In the genomic region with DNA sequence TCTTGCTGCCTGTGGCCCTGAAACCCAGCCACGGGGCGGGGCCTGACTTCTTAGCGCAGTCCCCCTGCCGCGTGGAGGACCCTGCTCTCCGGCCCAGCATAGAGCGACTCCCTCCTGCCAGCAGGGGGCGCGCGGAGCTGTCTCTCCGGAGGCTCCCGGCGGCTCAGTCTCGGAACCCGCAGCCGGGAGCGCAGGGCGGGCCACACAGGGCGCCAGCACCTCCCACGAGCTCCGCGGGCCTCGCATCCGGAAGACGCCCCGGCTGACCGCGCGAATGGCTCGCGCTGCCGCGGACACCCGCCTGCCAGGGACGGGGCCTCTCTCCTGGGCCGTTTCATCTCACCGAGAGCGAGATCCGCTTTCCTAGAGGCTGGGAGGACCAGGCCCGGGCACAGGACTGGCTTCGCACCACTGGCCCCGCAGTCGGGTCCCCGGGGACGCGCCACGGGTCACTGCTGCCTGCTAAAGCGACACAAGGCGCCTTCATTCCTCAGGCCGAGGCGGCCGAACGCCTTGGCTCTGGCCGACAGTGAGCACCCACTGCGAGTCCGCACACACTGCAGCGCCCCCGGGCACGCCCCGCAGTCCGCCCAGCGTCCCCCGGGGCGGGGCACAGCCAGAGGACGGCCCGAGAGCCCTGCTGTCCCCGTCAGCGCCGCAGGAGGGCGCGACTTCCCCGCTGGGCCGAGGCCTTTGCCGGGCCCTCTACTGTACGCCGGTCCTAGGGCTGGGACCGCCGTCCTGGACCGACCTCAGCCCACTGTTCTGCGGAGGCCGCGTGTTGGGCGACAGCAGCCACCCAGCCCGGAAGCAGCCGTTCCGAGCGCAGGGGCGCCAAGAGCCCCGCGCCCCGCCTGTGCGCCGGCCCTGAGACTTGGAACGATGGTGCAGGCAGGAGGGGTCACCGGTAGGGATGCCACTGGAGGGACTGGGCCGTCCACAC, we compare ENCODE assay signal across 8 cellular contexts. TPM values are rescaled to one million over a fixed set of nuclear protein-coding genes. Genes with fewer than 3 reads are reported as not detected.
DNase-seq lines count a peak whose midpoint lies in the region; ATAC-seq and TF ChIP-seq lines count a peak whose summit lies in the region.

No MANE protein-coding gene starts in this region.

- ATAC-seq in GM21717 (IDR thresholded peaks at IDR 0.05; ENCODE audit: unreplicated experiment), result peak; percentile 95
- ATAC-seq in stimulated activated naive CD8-positive, alpha-beta T cell treated with anti-CD3 and anti-CD28 coated beads, Interleukin-15, amount 100 ng/mL, for 72 hours, result peak; percentile 94

- intact Hi-C loops in activated T-helper 2 cell treated with anti-CD3 and anti-CD28 coated beads, Interferon-gamma antibody, Interleukin-2, Interleukin-4, amounts not matched to agents 10 μg/mL and 5 μg/mL and 100 μg/mL, durations not matched to agents 14 hours and 24 hours and 36 hours (cut with micrococcal nuclease), result loop anchor here (1.0 to 5.0 kb wide), 4 partner anchors 27 to 123 kb away; partner anchors contain the start of gene GPR148

- DNase-seq in EH (ENCODE audit: low read depth), result peak; percentile 87
- DNase-seq in Jurkat, Clone E6-1 (ENCODE audit: low read depth, low spot score), result peak; percentile 68
- DNase-seq in RKO (ENCODE audit: low spot score), result peak; percentile 82
- peak; percentile 86 for DNase-seq in activated T-helper 2 cell treated with anti-CD3 and anti-CD28 coated beads, Interferon-gamma antibody, Interleukin-2, Interleukin-4, amounts not matched to agents 10 μg/mL and 5 μg/mL and 100 μg/mL, durations not matched to agents 14 hours and 24 hours and 36 hours (ENCODE audit: low spot score)
- DNase-seq in fibroblast of the conjunctiva (ENCODE audit: low read depth), result peak; percentile 69
- DNase-seq in neural crest cell (ENCODE audit: low read depth, low spot score), result peak; percentile 98
- peak; percentile 91 to 93 for DNase-seq in stimulated activated naive CD8-positive, alpha-beta T cell treated with anti-CD3 and anti-CD28 coated beads, Interleukin-15, amount 100 ng/mL, for 72 hours

- H3K9me3 Mint-ChIP-seq in activated T-helper 2 cell treated with anti-CD3 and anti-CD28 coated beads, Interferon-gamma antibody, Interleukin-2, Interleukin-4, amounts not matched to agents 10 μg/mL and 5 μg/mL and 100 μg/mL, durations not matched to agents 14 hours and 24 hours and 36 hours, result no peaks in the 10 kb centered on the region
- no peaks in the 10 kb centered on the region for H3K9me3 Mint-ChIP-seq in neural crest cell
- no peaks in the 10 kb centered on the region for H3K9me3 Mint-ChIP-seq in stimulated activated naive CD8-positive, alpha-beta T cell treated with anti-CD3 and anti-CD28 coated beads, Interleukin-15, amount 100 ng/mL, for 72 hours

- no peak overlapping the region for H3K27ac Mint-ChIP-seq in activated T-helper 2 cell treated with anti-CD3 and anti-CD28 coated beads, Interferon-gamma antibody, Interleukin-2, Interleukin-4, amounts not matched to agents 10 μg/mL and 5 μg/mL and 100 μg/mL, durations not matched to agents 14 hours and 24 hours and 36 hours
- no peak overlapping the region for H3K27ac Mint-ChIP-seq in neural crest cell (ENCODE audit: unreplicated experiment)
- H3K27ac Mint-ChIP-seq in stimulated activated naive CD8-positive, alpha-beta T cell treated with anti-CD3 and anti-CD28 coated beads, Interleukin-15, amount 100 ng/mL, for 72 hours, result peak overlapping the region in 1 of 2 donors; percentile 52

- no peaks in the 10 kb centered on the region for H3K4me1 Mint-ChIP-seq in activated T-helper 2 cell treated with anti-CD3 and anti-CD28 coated beads, Interferon-gamma antibody, Interleukin-2, Interleukin-4, amounts not matched to agents 10 μg/mL and 5 μg/mL and 100 μg/mL, durations not matched to agents 14 hours and 24 hours and 36 hours (ENCODE audit: low read depth)
- peaks cover 26% of the 10 kb centered on the region for H3K4me1 Mint-ChIP-seq in neural crest cell
- H3K4me1 Mint-ChIP-seq in stimulated activated naive CD8-positive, alpha-beta T cell treated with anti-CD3 and anti-CD28 coated beads, Interleukin-15, amount 100 ng/mL, for 72 hours, result peaks cover 11% of the 10 kb centered on the region

- H3K4me3 ChIP-seq in Jurkat, Clone E6-1 (ENCODE audit: low read length), result peak overlapping the region; percentile 68

- no peaks in the 10 kb centered on the region for H3K36me3 Mint-ChIP-seq in activated T-helper 2 cell treated with anti-CD3 and anti-CD28 coated beads, Interferon-gamma antibody, Interleukin-2, Interleukin-4, amounts not matched to agents 10 μg/mL and 5 μg/mL and 100 μg/mL, durations not matched to agents 14 hours and 24 hours and 36 hours (ENCODE audit: low read depth)
- no peaks in the 10 kb centered on the region for H3K36me3 Mint-ChIP-seq in neural crest cell (ENCODE audit: low read depth)

- peaks cover 13% of the 10 kb centered on the region for H3K27me3 Mint-ChIP-seq in activated T-helper 2 cell treated with anti-CD3 and anti-CD28 coated beads, Interferon-gamma antibody, Interleukin-2, Interleukin-4, amounts not matched to agents 10 μg/mL and 5 μg/mL and 100 μg/mL, durations not matched to agents 14 hours and 24 hours and 36 hours (ENCODE audit: low read depth)
- peaks cover 5% of the 10 kb centered on the region for H3K27me3 Mint-ChIP-seq in neural crest cell (ENCODE audit: low read depth)
- peaks cover 11% of the 10 kb centered on the region for H3K27me3 Mint-ChIP-seq in stimulated activated naive CD8-positive, alpha-beta T cell treated with anti-CD3 and anti-CD28 coated beads, Interleukin-15, amount 100 ng/mL, for 72 hours

- TF ChIP-seq CTCF in neural crest cell (conservative IDR thresholded peaks at IDR 0.05), result peak; percentile 78

- peak overlapping the region; percentile 58 for H3K4me3 Mint-ChIP-seq in activated T-helper 2 cell treated with anti-CD3 and anti-CD28 coated beads, Interferon-gamma antibody, Interleukin-2, Interleukin-4, amounts not matched to agents 10 μg/mL and 5 μg/mL and 100 μg/mL, durations not matched to agents 14 hours and 24 hours and 36 hours (ENCODE audit: low read depth)
- H3K4me3 Mint-ChIP-seq in neural crest cell, result peak overlapping the region; percentile 70
- peak overlapping the region; percentile 72 to 74 for H3K4me3 Mint-ChIP-seq in stimulated activated naive CD8-positive, alpha-beta T cell treated with anti-CD3 and anti-CD28 coated beads, Interleukin-15, amount 100 ng/mL, for 72 hours

RNA-seq across cellular contexts. Expression of gene ARHGEF4, which starts 39.0 kb away (rescaled TPM):
- polyA plus RNA-seq in Jurkat, Clone E6-1 (2012; ENCODE audit: insufficient read depth, insufficient read length), result 2.9 TPM
- 0.11 and 0.30 TPM in 2 replicates for total RNA-seq in activated T-helper 2 cell treated with anti-CD3 and anti-CD28 coated beads, Interferon-gamma antibody, Interleukin-2, Interleukin-4, amounts not matched to agents 10 μg/mL and 5 μg/mL and 100 μg/mL, durations not matched to agents 14 hours and 24 hours and 36 hours
- total RNA-seq in neural crest cell, result 20.0 and 22.1 TPM in 2 replicates

RNA-seq across cellular contexts. Expression of gene AMER3, which starts 42.4 kb away (rescaled TPM):
- not detected for polyA plus RNA-seq in Jurkat, Clone E6-1 (2012; ENCODE audit: insufficient read depth, insufficient read length)
- total RNA-seq in activated T-helper 2 cell treated with anti-CD3 and anti-CD28 coated beads, Interferon-gamma antibody, Interleukin-2, Interleukin-4, amounts not matched to agents 10 μg/mL and 5 μg/mL and 100 μg/mL, durations not matched to agents 14 hours and 24 hours and 36 hours, result not detected in 2 replicates
- 1.3 and 1.4 TPM in 2 replicates for total RNA-seq in neural crest cell

Comparison
In these comparisons a context has a peak if more than half of its experiments do, and no peak if none do; other contexts are left out.
1. Peak in every context shown above with its lines: DNase-seq, ATAC-seq and H3K4me3 ChIP-seq.
2. RNA of gene ARHGEF4, which starts 39.0 kb away (total RNA-seq): 20.0 to 22.1 TPM in neural crest cell; 0.11 to 0.30 TPM in activated T-helper 2 cell treated with anti-CD3 and anti-CD28 coated beads, Interferon-gamma antibody, Interleukin-2, Interleukin-4, amounts not matched to agents 10 μg/mL and 5 μg/mL and 100 μg/mL, durations not matched to agents 14 hours and 24 hours and 36 hours; every median in the first group is over 10 times any median in the second.